In the genomic region with DNA sequence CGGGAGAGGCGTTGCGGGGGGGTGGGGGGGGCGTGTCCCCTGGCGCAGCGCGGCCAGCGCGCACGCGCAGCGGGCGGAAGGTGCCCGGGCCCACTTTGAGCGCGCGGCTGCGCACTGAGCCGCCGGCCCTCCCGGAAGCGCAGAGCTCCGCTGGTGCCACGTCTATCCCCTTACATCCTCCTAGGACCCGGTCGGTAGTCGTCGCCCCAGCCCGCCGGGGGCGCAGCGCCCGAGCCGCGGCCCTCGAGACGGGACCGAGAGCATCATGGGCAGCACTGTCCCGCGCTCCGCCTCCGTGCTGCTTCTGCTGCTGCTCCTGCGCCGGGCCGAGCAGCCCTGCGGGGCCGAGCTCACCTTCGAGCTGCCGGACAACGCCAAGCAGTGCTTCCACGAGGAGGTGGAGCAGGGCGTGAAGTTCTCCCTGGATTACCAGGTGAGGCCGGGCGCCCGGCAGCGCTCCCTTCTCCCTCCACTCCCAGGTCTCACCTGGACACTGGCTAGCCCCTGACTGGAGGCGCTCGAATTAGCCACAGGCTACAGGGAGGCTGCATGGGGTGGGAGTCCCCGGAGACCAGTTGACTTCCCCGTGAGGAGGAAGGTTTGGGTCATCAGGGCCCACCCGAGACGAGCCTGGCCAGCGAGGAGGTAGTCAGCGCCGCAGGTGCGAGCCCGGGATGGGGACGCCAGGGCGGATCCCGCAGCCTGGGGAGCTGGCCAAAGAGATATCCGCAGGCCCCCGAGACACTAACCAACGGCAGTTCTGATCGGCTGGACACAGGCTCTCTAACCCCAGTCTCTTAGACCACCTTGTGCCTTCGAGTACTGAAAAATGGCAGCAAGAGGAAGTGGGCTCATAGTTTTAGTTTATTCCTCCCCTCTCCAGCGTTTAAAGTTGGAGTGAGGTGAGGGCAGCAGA, we compare ENCODE assay signal across 8 cellular contexts. TPM values are rescaled to one million over a fixed set of nuclear protein-coding genes. Genes with fewer than 3 reads are reported as not detected.
DNase-seq lines count a peak whose midpoint lies in the region; ATAC-seq and TF ChIP-seq lines count a peak whose summit lies in the region.

A gene (plus strand): TSS at position 128 of the 916 bp plus-strand sequence. CDS start 138 bp downstream, at position 266.

- H3K27me3 ChIP-seq in RWPE2 (ENCODE audit: insufficient read depth, poor library complexity, severe bottlenecking): peaks cover 24% of the 10 kb centered on the region
- peaks cover 0 to 15% (median 0%) of the 10 kb centered on the region in 3 donors for H3K27me3 ChIP-seq in stomach

- H3K9me3 ChIP-seq in KOPT-K1 (ENCODE audit: insufficient read depth, low read length, poor library complexity, severe bottlenecking) (no peaks in the 10 kb centered on the region), RWPE2 (ENCODE audit: severe bottlenecking) (no peaks in the 10 kb centered on the region), stomach (no peaks in the 10 kb centered on the region)

- peak; percentile 82 for ATAC-seq in GM21825 (IDR thresholded peaks at IDR 0.05; ENCODE audit: unreplicated experiment)
- ATAC-seq in RWPE2 (ENCODE audit: low read depth): peak; percentile 90

- no peak within 1 kb of the TSS for H3K27ac Mint-ChIP-seq in neural crest cell (ENCODE audit: unreplicated experiment)

- no peak for TF ChIP-seq EP300 in stomach (IDR thresholded peaks at IDR 0.05)

- peak within 1 kb of the TSS; percentile 71 for H3K4me3 ChIP-seq in RWPE2 (ENCODE audit: severe bottlenecking)
- H3K4me3 ChIP-seq in fibroblast of villous mesenchyme (ENCODE audit: low read depth, low read length): peak within 1 kb of the TSS; percentile 95
- H3K4me3 ChIP-seq in stomach: peak within 1 kb of the TSS; percentile 60 to 91 (median 75)

- H3K36me3 ChIP-seq in KOPT-K1 (ENCODE audit: insufficient read depth, low read length) (peaks cover 34% of the 10 kb centered on the region), RWPE2 (ENCODE audit: low read depth) (peaks cover 33% of the 10 kb centered on the region), stomach (peaks cover 21 to 30% (median 28%) of the 10 kb centered on the region in 4 donors)

- H3K27ac ChIP-seq in KOPT-K1 (ENCODE audit: low read depth, low read length, poor library complexity, severe bottlenecking) (peak within 1 kb of the TSS; percentile 68), RWPE2 (ENCODE audit: poor library complexity, severe bottlenecking) (peak within 1 kb of the TSS; percentile 21), stomach (peak within 1 kb of the TSS; percentile 74 to 84 (median 80))

- peaks cover 25% of the 10 kb centered on the region for H3K4me1 Mint-ChIP-seq in neural crest cell

- peak within 1 kb of the TSS; percentile 92 for H3K4me3 Mint-ChIP-seq in neural crest cell

- intact Hi-C loops in stomach (cut with DNase I; ENCODE audit: low total_unique reads): no loop called here

- DNase-seq in ELF-1 (ENCODE audit: low read depth, low spot score) (peak; percentile 93), RWPE2 (ENCODE audit: low spot score) (no peak), fibroblast of villous mesenchyme (ENCODE audit: low read depth) (peak; percentile 89), neural crest cell (ENCODE audit: low read depth, low spot score) (peak; percentile 68), stomach (peak; percentile 77)
- peak; percentile 70 for DNase-seq in activated T-helper 9 cell treated with anti-CD3 and anti-CD28 coated beads, Interleukin-2, amount 50 U/mL, for 16 hours (ENCODE audit: low read depth)

- peaks cover 17% of the 10 kb centered on the region for H3K36me3 Mint-ChIP-seq in neural crest cell (ENCODE audit: low read depth)

- no peak for TF ChIP-seq POLR2A in stomach (IDR thresholded peaks at IDR 0.05)

- TF ChIP-seq CTCF in RWPE2 (IDR thresholded peaks at IDR 0.05; ENCODE audit: poor library complexity, severe bottlenecking): peak; percentile 53
- peak; percentile 30 for TF ChIP-seq CTCF in fibroblast of villous mesenchyme (IDR thresholded peaks at IDR 0.05; ENCODE audit: insufficient read depth, low read depth, low read length)
- peak; percentile 54 for TF ChIP-seq CTCF in neural crest cell (conservative IDR thresholded peaks at IDR 0.05)
- TF ChIP-seq CTCF in stomach (IDR thresholded peaks at IDR 0.05): peak in 1 of 7 experiments; percentile 10

- peaks cover 19% of the 10 kb centered on the region for H3K4me1 ChIP-seq in RWPE2 (ENCODE audit: insufficient read depth, poor library complexity, severe bottlenecking)
- H3K4me1 ChIP-seq in stomach: peaks cover 7 to 52% (median 47%) of the 10 kb centered on the region in 4 donors

- no peaks in the 10 kb centered on the region for H3K9me3 Mint-ChIP-seq in neural crest cell

- peaks cover 39% of the 10 kb centered on the region for H3K27me3 Mint-ChIP-seq in neural crest cell (ENCODE audit: low read depth)

- whole genome bisulfite sequencing in stomach, 5 donors: 0 to 1% (median 0%) methylated on average over 39 to 67 of the region's 76 CpGs

RNA-seq across cellular contexts. Expression of the gene that starts here (rescaled TPM):
- total RNA-seq in fibroblast of villous mesenchyme (98.2 and 104 TPM in 2 replicates), neural crest cell (34.4 and 35.8 TPM in 2 replicates), stomach (100 to 1,000 TPM in 2 of 5 donors, 10 to 100 TPM in 3; 29.0 to 250 (median 95.1) TPM)
- polyA plus RNA-seq in stomach: 100 to 1,000 TPM in 1 of 3 donors, 10 to 100 TPM in 2; 87.1 to 133 (median 93.9) TPM

Comparison
In these comparisons a context has a peak if more than half of its experiments do, and no peak if none do; other contexts are left out.
1. H3K27ac ChIP-seq: peak in every context shown above with its lines; median percentile 80 in stomach; 68 in KOPT-K1; 21 in RWPE2.